Comparison of ENCODE assay signal across 8 cellular contexts in the genomic region with DNA sequence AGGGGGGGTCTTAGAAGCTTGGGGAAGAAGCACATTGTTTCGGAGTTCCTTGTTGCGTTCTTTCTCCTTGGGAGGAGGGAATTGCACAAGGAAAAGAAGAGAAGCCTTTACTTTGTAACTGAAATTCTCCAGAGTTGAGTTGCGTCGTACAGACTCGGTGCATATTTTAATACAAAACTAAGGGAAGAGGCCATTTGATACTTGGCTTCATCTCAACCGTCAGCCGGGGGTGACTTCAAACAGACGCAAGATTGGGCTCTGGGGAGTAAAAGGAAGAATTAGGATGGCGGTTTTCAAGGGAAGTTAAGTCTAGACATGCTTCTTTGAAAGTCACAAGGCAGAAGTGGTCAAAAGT. TPM values are rescaled to one million over a fixed set of nuclear protein-coding genes. Genes with fewer than 3 reads are reported as not detected.
DNase-seq lines count a peak whose midpoint lies in the region; ATAC-seq and TF ChIP-seq lines count a peak whose summit lies in the region.

No MANE protein-coding gene starts in this region.

- H3K36me3 Mint-ChIP-seq in CD8-positive, alpha-beta memory T cell: peaks cover 0 to 5% (median 0%) of the 10 kb centered on the region in 3 donors

- no peak for TF ChIP-seq CTCF in parathyroid adenoma (IDR thresholded peaks at IDR 0.05)

- peaks cover 26% of the 10 kb centered on the region for H3K27me3 ChIP-seq in CD8-positive, alpha-beta memory T cell (ENCODE audit: insufficient read depth, low read length, poor library complexity, severe bottlenecking)
- peaks cover 89% of the 10 kb centered on the region for H3K27me3 ChIP-seq in SJSA1 (replicated peaks)
- H3K27me3 ChIP-seq in parathyroid adenoma (ENCODE audit: control insufficient read depth, insufficient read depth, low read length): no peaks in the 10 kb centered on the region

- H3K4me1 Mint-ChIP-seq in CD8-positive, alpha-beta memory T cell: peaks cover 13 to 29% (median 18%) of the 10 kb centered on the region in 3 donors

- H3K36me3 ChIP-seq in CD8-positive, alpha-beta memory T cell (ENCODE audit: insufficient read depth, low read length): no peaks in the 10 kb centered on the region
- H3K36me3 ChIP-seq in SJSA1 (no peaks in the 10 kb centered on the region), parathyroid adenoma (ENCODE audit: control insufficient read depth, insufficient read depth, low read length) (no peaks in the 10 kb centered on the region)

- CTCF ChIA-PET in CD8-positive, alpha-beta memory T cell (lab: Charles Lee): no interaction called here

- H3K79me2 ChIP-seq in parathyroid adenoma: no peaks in the 10 kb centered on the region

- H3K4me1 ChIP-seq in CD8-positive, alpha-beta memory T cell (ENCODE audit: insufficient read depth, low read length): no peaks in the 10 kb centered on the region
- H3K4me1 ChIP-seq in SJSA1 (replicated peaks) (peaks cover 26% of the 10 kb centered on the region), parathyroid adenoma (no peaks in the 10 kb centered on the region)

- H3K4me3 Mint-ChIP-seq in CD8-positive, alpha-beta memory T cell: peak overlapping the region in 5 of 7 donors; percentile 37 to 72 (median 49)

- DNase-seq in CD8-positive, alpha-beta memory T cell: no peak
- DNase-seq in SJSA1 (ENCODE audit: low read depth in 1 of 2, low spot score in 2 of 2) (no peak), fibroblast of peridontal ligament (ENCODE audit: extremely low read depth) (peak; percentile 33), NCI-H1417 treated with DMSO at 0.1 percent for 48 hours (lab: John Stamatoyannopoulos, UW) (no peak)
- DNase-seq in activated effector memory CD4-positive, alpha-beta T cell treated with Interleukin-2 at 50 U/mL for 16 hours: no peak

- no peak overlapping the region for H3K27ac Mint-ChIP-seq in CD8-positive, alpha-beta memory T cell

- peak overlapping the region; percentile 93 for H3K4me2 ChIP-seq in parathyroid adenoma (ENCODE audit: low read length)

- POLR2A ChIA-PET in CD8-positive, alpha-beta memory T cell (lab: Charles Lee): no interaction called here

- ATAC-seq in GM21360 (IDR thresholded peaks at IDR 0.05; ENCODE audit: unreplicated experiment) (no peak), HG03139 (IDR thresholded peaks at IDR 0.05; ENCODE audit: unreplicated experiment) (no peak)

- peaks cover 52 to 77% of the 10 kb centered on the region in 2 donors for H3K27me3 Mint-ChIP-seq in CD8-positive, alpha-beta memory T cell

- no peak overlapping the region for H3K4me3 ChIP-seq in CD8-positive, alpha-beta memory T cell (ENCODE audit: low read length)
- peak overlapping the region; percentile 32 for H3K4me3 ChIP-seq in SJSA1
- H3K4me3 ChIP-seq in parathyroid adenoma (ENCODE audit: low read depth, low read length): peak overlapping the region; percentile 69

- no peaks in the 10 kb centered on the region for H3K9me3 ChIP-seq in CD8-positive, alpha-beta memory T cell (ENCODE audit: low read length)
- no peaks in the 10 kb centered on the region; the same call in 1 of the 2 replicates for H3K9me3 ChIP-seq in SJSA1 (replicated peaks)
- H3K9me3 ChIP-seq in parathyroid adenoma (ENCODE audit: control insufficient read depth, low read length): no peaks in the 10 kb centered on the region

- H3K27ac ChIP-seq in CD8-positive, alpha-beta memory T cell (ENCODE audit: low read depth, low read length): no peak overlapping the region
- no peak overlapping the region for H3K27ac ChIP-seq in SJSA1
- H3K27ac ChIP-seq in parathyroid adenoma: no peak overlapping the region

- H3K9me3 Mint-ChIP-seq in CD8-positive, alpha-beta memory T cell: peaks cover 0 to 5% (median 0%) of the 10 kb centered on the region in 5 donors

- H3K9ac ChIP-seq in parathyroid adenoma: no peak overlapping the region

- H2AFZ ChIP-seq in parathyroid adenoma: peak overlapping the region; percentile 72

RNA-seq across cellular contexts. Expression of a gene that starts 1.5 kb away (rescaled TPM):
- not detected for total RNA-seq in CD8-positive, alpha-beta memory T cell
- polyA plus RNA-seq in CD8-positive, alpha-beta memory T cell: not detected
- not detected in 2 replicates for total RNA-seq in SJSA1 (2014; rRNA removed; shearing (Covaris generic))
